In the genomic region with DNA sequence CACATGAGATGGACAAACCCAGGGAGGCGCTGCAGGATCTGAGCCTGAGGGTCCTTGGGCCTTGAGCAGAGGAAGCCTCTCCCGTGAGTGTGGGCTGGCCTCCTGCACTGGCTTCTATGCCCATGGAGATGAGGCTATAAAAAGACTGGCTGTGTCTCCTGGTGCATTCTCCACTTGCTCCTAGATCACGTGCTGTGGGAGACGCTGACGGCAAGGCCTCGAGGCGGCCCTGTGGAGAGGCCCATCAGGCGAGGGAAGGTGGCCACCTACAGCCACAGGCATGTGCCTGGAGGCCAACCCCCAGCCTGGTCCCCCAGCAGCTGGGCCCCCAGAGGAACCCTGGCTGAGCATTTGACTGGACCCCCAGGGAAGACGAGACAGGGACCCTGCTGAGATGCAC, we compare ENCODE assay signal across 26 cellular contexts.
DNase-seq lines count a peak whose midpoint lies in the region; ATAC-seq, FAIRE-seq and TF ChIP-seq lines count a peak whose summit lies in the region.
"Had no signal": no experiment of that assay in that cellular context is flagged by ENCODE, and none has a peak within 500 bp of the region (broad histone marks: within the 10 kb centered on the region; RNA-seq: fewer than 3 reads in every experiment).

No MANE protein-coding gene starts in this region.

- TF ChIP-seq EP300 in HepG2 (IDR thresholded peaks at IDR 0.05; ENCODE audit: low read depth in 2 of 2, low read length in 2 of 2) (no peak), HepG2 (CRISPR knock-in tag; IDR thresholded peaks at IDR 0.05; ENCODE audit: borderline replicate concordance) (no peak)

- H3K9ac ChIP-seq in DND-41 (ENCODE audit: low read depth, low read length) = no peak overlapping the region
- H3K9ac ChIP-seq in HepG2 (ENCODE audit: insufficient read depth, low read depth, low read length) = no peak overlapping the region

- H3K4me2 ChIP-seq in DND-41 (ENCODE audit: insufficient read depth, low read length) (no peak overlapping the region), HepG2 (ENCODE audit: low read depth, low read length) (no peak overlapping the region)
- H3K4me2 ChIP-seq: A549 had no signal

- DNase-seq in DND-41 (no peak), RWPE2 (ENCODE audit: low spot score) (peak; percentile 39), HepG2 (ENCODE audit: low spot score) (no peak), psoas muscle (no peak), midbrain (lab: John Stamatoyannopoulos, UW) (no peak), NCI-H2107 (lab: John Stamatoyannopoulos, UW) (no peak)
- DNase-seq in activated CD4-positive, alpha-beta T cell treated with anti-CD3 and anti-CD28 coated beads for 4 hours = no peak
- DNase-seq in CD8-positive, alpha-beta T cell = no peak
- DNase-seq: DMS79, HFFc6, Karpas-422, MV-4-11, NCI-H1105 treated with DMSO at 0.1 percent for 48 hours, NCI-H2029 treated with DMSO at 0.1 percent for 48 hours, NCI-H2171, NCI-H345, NCI-H524, NCI-H82, SHP77 had no signal

- no peak for TF ChIP-seq POLR2A in HepG2 (IDR thresholded peaks at IDR 0.05; ENCODE audit: insufficient read depth in 1 of 2, low read depth in 2 of 2, low read length in 2 of 2)

- H3K4me3 Mint-ChIP-seq in CD8-positive, alpha-beta T cell = no peak overlapping the region
- H3K4me3 Mint-ChIP-seq: B cell, HFFc6, IgD-negative memory B cell had no signal

- in situ Hi-C loops in HepG2 (cut with HindIII; ENCODE audit: extremely low pct_ligation_motif_present, low pct_unique_long_range_greater_than_20kb) = no loop called here

- H3K27ac Mint-ChIP-seq in CD8-positive, alpha-beta T cell = no peak overlapping the region
- H3K27ac Mint-ChIP-seq: B cell, HFFc6, IgD-negative memory B cell had no signal

- no peaks in the 10 kb centered on the region for H3K79me2 ChIP-seq in DND-41 (ENCODE audit: insufficient read depth, low read length)
- no peaks in the 10 kb centered on the region for H3K79me2 ChIP-seq in HepG2 (ENCODE audit: insufficient read depth, low read length)

- TF ChIP-seq RAD21 in HepG2 (CRISPR knock-in tag; IDR thresholded peaks at IDR 0.05) = no peak

- peak; percentile 29 for ATAC-seq in DND-41 (ENCODE audit: insufficient read depth, low read depth)
- no peak for ATAC-seq in RWPE2 (ENCODE audit: low read depth)
- peak; percentile 13; the same call in 2 of the 3 replicates for ATAC-seq in HepG2
- peak; percentile 68 to 85 (median 76) for ATAC-seq in psoas muscle
- ATAC-seq in CD8-positive, alpha-beta T cell = no peak
- ATAC-seq: A549, GM12878 had no signal

- CTCF ChIA-PET in HepG2 (lab: Yijun Ruan, JAX; ENCODE audit: low intra/inter-chr PET ratio, low total read pairs) = no interaction called here
- CTCF ChIA-PET in CD8-positive, alpha-beta T cell (lab: Charles Lee) = no interaction called here

- H3K9me3 Mint-ChIP-seq in CD8-positive, alpha-beta T cell = no peaks in the 10 kb centered on the region
- H3K9me3 Mint-ChIP-seq: HFFc6 had no signal

- no peaks in the 10 kb centered on the region for H3K9me3 ChIP-seq in DND-41 (ENCODE audit: insufficient read depth, low read length, severe bottlenecking)
- H3K9me3 ChIP-seq in RWPE2 (ENCODE audit: severe bottlenecking) = no peaks in the 10 kb centered on the region
- peaks cover 7% of the 10 kb centered on the region; the same call in 1 of the 2 replicates for H3K9me3 ChIP-seq in HepG2 (ENCODE audit: low read length)
- H3K9me3 ChIP-seq in psoas muscle = no peaks in the 10 kb centered on the region
- H3K9me3 ChIP-seq in CD8-positive, alpha-beta T cell (ENCODE audit: low read length) = no peaks in the 10 kb centered on the region
- H3K9me3 ChIP-seq: A549 had no signal

- H3K4me1 ChIP-seq in DND-41 (ENCODE audit: insufficient read depth, low read length) (no peaks in the 10 kb centered on the region), RWPE2 (ENCODE audit: insufficient read depth, poor library complexity, severe bottlenecking) (no peaks in the 10 kb centered on the region), HepG2 (ENCODE audit: insufficient read depth, low read length) (peaks cover 38% of the 10 kb centered on the region), psoas muscle (no peaks in the 10 kb centered on the region)
- no peaks in the 10 kb centered on the region for H3K4me1 ChIP-seq in CD8-positive, alpha-beta T cell (ENCODE audit: insufficient read depth, low read length)
- H3K4me1 ChIP-seq: A549 had no signal

- H3K36me3 ChIP-seq in DND-41 (ENCODE audit: insufficient read depth, low read length) (peaks cover 11% of the 10 kb centered on the region), RWPE2 (ENCODE audit: low read depth) (no peaks in the 10 kb centered on the region), HepG2 (replicated peaks in 1 of 2; ENCODE audit: control insufficient read depth in 1 of 2, insufficient read depth in 2 of 2, low read length in 2 of 2) (no peaks in the 10 kb centered on the region), psoas muscle (ENCODE audit: insufficient read depth in 1 of 2, low read depth in 1 of 2) (peaks cover 0 to 19% of the 10 kb centered on the region in 2 donors)
- no peaks in the 10 kb centered on the region for H3K36me3 ChIP-seq in CD8-positive, alpha-beta T cell (ENCODE audit: insufficient read depth, low read length)

- H3K27me3 Mint-ChIP-seq in CD8-positive, alpha-beta T cell (ENCODE audit: low read depth) = no peaks in the 10 kb centered on the region
- H3K27me3 Mint-ChIP-seq: B cell, IgD-negative memory B cell had no signal

- POLR2A ChIA-PET in HepG2 (lab: Yijun Ruan, JAX) = no interaction called here
- POLR2A ChIA-PET in CD8-positive, alpha-beta T cell (lab: Charles Lee) = no interaction called here

- no peak for FAIRE-seq in HepG2 (lab: Jason Lieb, UNC)
- FAIRE-seq: A549, GM12878, H54, HTR-8/SVneo, RCC 7860 had no signal

- WGBS in HepG2 (ENCODE audit: low lambda C conversion rate) = 88% methylated on average over 5 of the region's 9 CpGs
- WGBS in psoas muscle, 3 donors = 48 to 64% (median 51%) methylated on average over 9 of the region's 9 CpGs

- no TSS peak for BruUV-seq in HepG2 (replicated peaks; lab: Mats Ljungman, UMichigan)

- H3K27me3 ChIP-seq in DND-41 (ENCODE audit: insufficient read depth, low read length, poor library complexity) (no peaks in the 10 kb centered on the region), RWPE2 (ENCODE audit: insufficient read depth, poor library complexity, severe bottlenecking) (no peaks in the 10 kb centered on the region), HepG2 (ENCODE audit: control insufficient read depth in 1 of 2, insufficient read depth in 2 of 2, low read length in 2 of 2) (no peaks in the 10 kb centered on the region), psoas muscle (ENCODE audit: insufficient read depth in 3 of 3, low read length in 2 of 3) (no peaks in the 10 kb centered on the region)
- no peaks in the 10 kb centered on the region for H3K27me3 ChIP-seq in CD8-positive, alpha-beta T cell (ENCODE audit: insufficient read depth, low read length)

- intact Hi-C loops in HepG2 (cut with micrococcal nuclease; ENCODE audit: unreplicated experiment) = no loop called here
- intact Hi-C loops in psoas muscle (cut with DNase I) = no loop called here
- intact Hi-C loops in CD8-positive, alpha-beta T cell (cut with DNase I, micrococcal nuclease) = no loop called here

- no peak overlapping the region for H3K4me3 ChIP-seq in DND-41 (ENCODE audit: low read depth in 1 of 2, low read length in 2 of 2)
- no peak overlapping the region for H3K4me3 ChIP-seq in RWPE2 (ENCODE audit: severe bottlenecking)
- no peak overlapping the region for H3K4me3 ChIP-seq in HepG2 (replicated peaks in 1 of 3; ENCODE audit: insufficient read depth in 1 of 3, low read depth in 2 of 3, low read length in 3 of 3)
- H3K4me3 ChIP-seq in psoas muscle = no peak overlapping the region
- H3K4me3 ChIP-seq in CD8-positive, alpha-beta T cell (ENCODE audit: low read depth, low read length) = no peak overlapping the region
- H3K4me3 ChIP-seq: A549, GM12878 had no signal

- TF ChIP-seq CTCF in DND-41 (IDR thresholded peaks at IDR 0.05; ENCODE audit: borderline replicate concordance, extremely low read depth, low read length, poor library complexity, severe bottlenecking) (no peak), RWPE2 (IDR thresholded peaks at IDR 0.05; ENCODE audit: poor library complexity, severe bottlenecking) (no peak), HepG2 (CRISPR knock-in tag; IDR thresholded peaks at IDR 0.05) (no peak), psoas muscle (IDR thresholded peaks at IDR 0.05) (no peak)
- no peak for TF ChIP-seq CTCF in CD8-positive, alpha-beta T cell (IDR thresholded peaks at IDR 0.05)

- H3K4me1 Mint-ChIP-seq in CD8-positive, alpha-beta T cell (ENCODE audit: low read depth) = no peaks in the 10 kb centered on the region
- H3K4me1 Mint-ChIP-seq: B cell had no signal

- H4K20me1 ChIP-seq in DND-41 (ENCODE audit: insufficient read depth, low read length) = peaks cover 29% of the 10 kb centered on the region
- no peaks in the 10 kb centered on the region for H4K20me1 ChIP-seq in HepG2 (ENCODE audit: insufficient read depth, low read length)

- H3K36me3 Mint-ChIP-seq in CD8-positive, alpha-beta T cell = peaks cover 9% of the 10 kb centered on the region
- H3K36me3 Mint-ChIP-seq: IgD-negative memory B cell had no signal

- H2AFZ ChIP-seq in DND-41 (ENCODE audit: low read depth, low read length) (no peak overlapping the region), HepG2 (ENCODE audit: low read length) (no peak overlapping the region)

- H3K27ac ChIP-seq in DND-41 (ENCODE audit: low read length) (no peak overlapping the region), RWPE2 (ENCODE audit: poor library complexity, severe bottlenecking) (no peak overlapping the region), HepG2 (ENCODE audit: extremely low read length, insufficient read depth, low read length) (no peak overlapping the region), psoas muscle (no peak overlapping the region)
- H3K27ac ChIP-seq in CD8-positive, alpha-beta T cell (ENCODE audit: low read depth, low read length) = no peak overlapping the region
- H3K27ac ChIP-seq: A549 had no signal

Comparison
In these comparisons a context has a peak if more than half of its experiments do, and no peak if none do; other contexts are left out.
1. ATAC-seq: peak in DND-41 (single experiment), HepG2 (single experiment) and psoas muscle (4 of 4); none in RWPE2 (single experiment) and CD8-positive, alpha-beta T cell (single experiment).